19 cellular contexts compared by ENCODE assay signal in the genomic region with DNA sequence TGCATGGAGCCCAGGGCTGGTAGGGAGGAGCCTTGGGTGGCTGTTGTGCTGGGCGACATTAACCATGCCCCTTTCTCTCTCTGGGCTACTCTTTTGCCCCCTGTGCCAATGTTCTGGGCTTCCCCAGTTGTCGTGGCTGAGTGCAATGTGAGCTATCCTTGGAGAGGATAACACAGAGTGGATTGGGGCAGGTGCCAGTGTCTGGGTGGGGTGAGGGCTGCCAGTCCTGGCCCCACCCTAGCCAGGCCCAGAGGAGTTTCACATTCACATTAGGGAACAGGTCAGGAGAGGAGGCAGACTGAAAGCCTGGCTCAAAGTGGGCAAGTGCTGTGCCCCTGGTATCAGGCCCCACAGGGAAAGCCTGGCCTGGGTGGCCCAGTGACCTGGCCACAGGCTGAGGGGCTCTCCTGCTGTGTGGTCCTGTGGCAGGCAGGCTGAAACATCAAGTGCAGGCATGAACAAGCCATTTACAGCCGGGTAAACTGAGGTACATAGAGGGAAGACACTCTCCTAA. TPM values are rescaled to one million over a fixed set of nuclear protein-coding genes. Genes with fewer than 3 reads are reported as not detected.
DNase-seq lines count a peak whose midpoint lies in the region; ATAC-seq, FAIRE-seq and TF ChIP-seq lines count a peak whose summit lies in the region.
"Had no signal": no experiment of that assay in that cellular context is flagged by ENCODE, and none has a peak within 500 bp of the region (broad histone marks: within the 10 kb centered on the region; RNA-seq: fewer than 3 reads in every experiment).

No MANE protein-coding gene starts in this region.

- H3K27me3 ChIP-seq in astrocyte (ENCODE audit: insufficient read depth, low read length) (no peaks in the 10 kb centered on the region), neural progenitor cell (no peaks in the 10 kb centered on the region), tibial nerve (no peaks in the 10 kb centered on the region)
- H3K27me3 ChIP-seq: SJCRH30 had no signal

- H4K20me1 ChIP-seq in astrocyte (ENCODE audit: insufficient read depth, low read length) (peaks cover 94% of the 10 kb centered on the region), neural progenitor cell (ENCODE audit: low read depth) (peaks cover 34% of the 10 kb centered on the region)

- TF ChIP-seq POLR2A in tibial nerve (IDR thresholded peaks at IDR 0.05), result no peak

- no peaks in the 10 kb centered on the region for H3K9me3 Mint-ChIP-seq in astrocyte (ENCODE audit: unreplicated experiment)
- no peaks in the 10 kb centered on the region for H3K9me3 Mint-ChIP-seq in neural progenitor cell
- H3K9me3 Mint-ChIP-seq: activated naive CD8-positive, alpha-beta T cell treated with anti-CD3 and anti-CD28 coated beads, Interleukin-2, amount 10 ng/mL, durations not matched to agents 7 days and 5 days; CD4-positive, alpha-beta memory T cell; HFFc6; stimulated activated naive CD8-positive, alpha-beta T cell treated with anti-CD3 and anti-CD28 coated beads, Interleukin-15, amount 100 ng/mL, for 72 hours had no signal

- TF ChIP-seq CTCF in astrocyte (IDR thresholded peaks at IDR 0.05; ENCODE audit: insufficient read depth, low read depth, low read length) (no peak), neural progenitor cell (IDR thresholded peaks at IDR 0.05) (no peak), tibial nerve (IDR thresholded peaks at IDR 0.05) (no peak)

- peaks cover 5% of the 10 kb centered on the region for H3K36me3 ChIP-seq in astrocyte (ENCODE audit: insufficient read depth, low read length)
- no peaks in the 10 kb centered on the region for H3K36me3 ChIP-seq in neural progenitor cell
- H3K36me3 ChIP-seq in tibial nerve, result no peaks in the 10 kb centered on the region
- H3K36me3 ChIP-seq: SJCRH30 had no signal

- H3K27ac Mint-ChIP-seq in astrocyte (ENCODE audit: unreplicated experiment) (peak overlapping the region; percentile 15), neural progenitor cell (peak overlapping the region; percentile 48)
- H3K27ac Mint-ChIP-seq: activated naive CD8-positive, alpha-beta T cell treated with anti-CD3 and anti-CD28 coated beads, Interleukin-2, amount 10 ng/mL, durations not matched to agents 7 days and 5 days; stimulated activated naive CD8-positive, alpha-beta T cell treated with anti-CD3 and anti-CD28 coated beads, Interleukin-15, amount 100 ng/mL, for 72 hours had no signal

- H3K27ac ChIP-seq in astrocyte (ENCODE audit: low read depth, low read length) (no peak overlapping the region), neural progenitor cell (no peak overlapping the region), tibial nerve (peak overlapping the region; percentile 55 to 91 (median 82))
- H3K27ac ChIP-seq: SJCRH30, VCaP had no signal

- H3F3A ChIP-seq in neural progenitor cell (ENCODE audit: low read depth), result peaks cover 45% of the 10 kb centered on the region

- H3K9ac ChIP-seq in astrocyte (ENCODE audit: low read length) (no peak overlapping the region), neural progenitor cell (no peak overlapping the region)

- H2AFZ ChIP-seq in astrocyte (ENCODE audit: low read depth, low read length) (no peak overlapping the region), neural progenitor cell (replicated peaks) (no peak overlapping the region)

- no peak for FAIRE-seq in astrocyte (lab: Jason Lieb, UNC)
- FAIRE-seq: G401.6, GM18507 had no signal

- H3K4me3 ChIP-seq in astrocyte (ENCODE audit: insufficient read depth, low read depth, low read length) (no peak overlapping the region), neural progenitor cell (no peak overlapping the region), tibial nerve (no peak overlapping the region)
- H3K4me3 ChIP-seq: SJCRH30 had no signal

- no peak for TF ChIP-seq EP300 in tibial nerve (IDR thresholded peaks at IDR 0.05)

- H3K4me3 Mint-ChIP-seq in astrocyte (ENCODE audit: unreplicated experiment), result no peak overlapping the region
- H3K4me3 Mint-ChIP-seq in neural progenitor cell, result no peak overlapping the region
- H3K4me3 Mint-ChIP-seq: activated naive CD8-positive, alpha-beta T cell treated with anti-CD3 and anti-CD28 coated beads, Interleukin-2, amount 10 ng/mL, durations not matched to agents 7 days and 5 days; CD4-positive, alpha-beta memory T cell; HFFc6; stimulated activated naive CD8-positive, alpha-beta T cell treated with anti-CD3 and anti-CD28 coated beads, Interleukin-15, amount 100 ng/mL, for 72 hours had no signal

- DNase-seq in astrocyte (ENCODE audit: low read depth) (no peak), Right ventricle myocardium superior (peak; percentile 79), neural progenitor cell (ENCODE audit: low spot score) (no peak), tibial nerve (ENCODE audit: low spot score in 2 of 2) (no peak), epidermal melanocyte (ENCODE audit: insufficient read length, low spot score) (no peak), NCI-H146 (lab: John Stamatoyannopoulos, UW) (no peak)
- DNase-seq: activated CD8-positive, alpha-beta memory T cell treated with anti-CD3 and anti-CD28 coated beads, Interleukin-2, amount 50 U/mL, for 4 hours; activated naive CD8-positive, alpha-beta T cell treated with anti-CD3 and anti-CD28 coated beads, Interleukin-2, amount 10 ng/mL, durations not matched to agents 7 days and 5 days; CD4-positive, alpha-beta memory T cell; HFFc6; NCI-H1105 treated with DMSO at 0.1 percent for 48 hours; NCI-H748 treated with DMSO at 0.1 percent for 48 hours; SJCRH30; stimulated activated naive CD8-positive, alpha-beta T cell treated with anti-CD3 and anti-CD28 coated beads, Interleukin-15, amount 100 ng/mL, for 72 hours had no signal

- 25 to 49% methylated on average over 2 to 3 of the region's 3 CpGs for WGBS in tibial nerve, 2 donors

- H3K9me3 ChIP-seq in astrocyte (ENCODE audit: insufficient read depth, low read depth, low read length) (no peaks in the 10 kb centered on the region), neural progenitor cell (ENCODE audit: low read depth) (no peaks in the 10 kb centered on the region), tibial nerve (no peaks in the 10 kb centered on the region)
- H3K9me3 ChIP-seq: SJCRH30 had no signal

- peak; percentile 75 for ATAC-seq in Right ventricle myocardium superior (ENCODE audit: poor library complexity)
- ATAC-seq in GM18517 (IDR thresholded peaks at IDR 0.05; ENCODE audit: unreplicated experiment), result no peak
- no peak for ATAC-seq in HG02852 (IDR thresholded peaks at IDR 0.05; ENCODE audit: unreplicated experiment)
- ATAC-seq: stimulated activated naive CD8-positive, alpha-beta T cell treated with anti-CD3 and anti-CD28 coated beads, Interleukin-15, amount 100 ng/mL, for 72 hours had no signal

- H3K27me3 Mint-ChIP-seq in astrocyte (ENCODE audit: low read depth, unreplicated experiment) (no peaks in the 10 kb centered on the region), neural progenitor cell (ENCODE audit: insufficient read depth, low read depth) (peaks cover 6% of the 10 kb centered on the region)
- H3K27me3 Mint-ChIP-seq: activated naive CD8-positive, alpha-beta T cell treated with anti-CD3 and anti-CD28 coated beads, Interleukin-2, amount 10 ng/mL, durations not matched to agents 7 days and 5 days; CD4-positive, alpha-beta memory T cell; stimulated activated naive CD8-positive, alpha-beta T cell treated with anti-CD3 and anti-CD28 coated beads, Interleukin-15, amount 100 ng/mL, for 72 hours had no signal

- H3K36me3 Mint-ChIP-seq in astrocyte (ENCODE audit: low read depth, unreplicated experiment) (peaks cover 38% of the 10 kb centered on the region), neural progenitor cell (peaks cover 9% of the 10 kb centered on the region)
- H3K36me3 Mint-ChIP-seq: activated naive CD8-positive, alpha-beta T cell treated with anti-CD3 and anti-CD28 coated beads, Interleukin-2, amount 10 ng/mL, durations not matched to agents 7 days and 5 days; CD4-positive, alpha-beta memory T cell had no signal

- H3K79me2 ChIP-seq in astrocyte (ENCODE audit: insufficient read depth, low read length) (peaks cover 100% of the 10 kb centered on the region), neural progenitor cell (ENCODE audit: low read depth) (peaks cover 95% of the 10 kb centered on the region)

- H3K4me2 ChIP-seq in astrocyte (ENCODE audit: low read length) (peak overlapping the region; percentile 80), neural progenitor cell (no peak overlapping the region)

- peaks cover 69% of the 10 kb centered on the region for H3K4me1 ChIP-seq in astrocyte (ENCODE audit: insufficient read depth, low read length)
- peaks cover 57% of the 10 kb centered on the region for H3K4me1 ChIP-seq in neural progenitor cell
- peaks cover 0 to 100% (median 88%) of the 10 kb centered on the region in 4 donors for H3K4me1 ChIP-seq in tibial nerve

- intact Hi-C loops in Right ventricle myocardium superior (cut with DNase I), result no loop called here

- peaks cover 69% of the 10 kb centered on the region for H3K4me1 Mint-ChIP-seq in astrocyte (ENCODE audit: low read depth, unreplicated experiment)
- H3K4me1 Mint-ChIP-seq in neural progenitor cell, result peaks cover 70% of the 10 kb centered on the region
- H3K4me1 Mint-ChIP-seq: activated naive CD8-positive, alpha-beta T cell treated with anti-CD3 and anti-CD28 coated beads, Interleukin-2, amount 10 ng/mL, durations not matched to agents 7 days and 5 days; CD4-positive, alpha-beta memory T cell; stimulated activated naive CD8-positive, alpha-beta T cell treated with anti-CD3 and anti-CD28 coated beads, Interleukin-15, amount 100 ng/mL, for 72 hours had no signal

RNA-seq across cellular contexts. Expression of a gene that starts 7.5 kb away (rescaled TPM):
- total RNA-seq in astrocyte (293 and 321 TPM in 2 replicates), Right ventricle myocardium superior (50.8 TPM), neural progenitor cell (ENCODE audit: low replicate concordance) (22.9 and 45.6 TPM in 2 replicates), tibial nerve (100 to 1,000 TPM in 2 of 4 donors, 10 to 100 TPM in 2; 53.2 to 137 (median 104) TPM)

RNA-seq across cellular contexts. Expression of a gene that starts 50.8 kb away (rescaled TPM):
- total RNA-seq in astrocyte, result 1,823 and 2,054 TPM in 2 replicates
- 1,133 TPM for total RNA-seq in Right ventricle myocardium superior
- 3,204 and 3,639 TPM in 2 replicates for total RNA-seq in neural progenitor cell (ENCODE audit: low replicate concordance)
- 1,000 to 10,000 TPM; 2,328 to 3,623 (median 2,710) TPM for total RNA-seq in tibial nerve

Comparison
In these comparisons a context has a peak if more than half of its experiments do, and no peak if none do; other contexts are left out.
1. H3K27ac ChIP-seq: peak in tibial nerve (4 of 4); none in astrocyte (single experiment) and neural progenitor cell (single experiment).